Comparison of ENCODE assay signal across 12 cellular contexts in genomic region chr7:77202544-77202976, GRCh38. TPM values are rescaled to one million over a fixed set of nuclear protein-coding genes. Genes with fewer than 3 reads are reported as not detected.
DNase-seq lines count a peak whose midpoint lies in the region; ATAC-seq and TF ChIP-seq lines count a peak whose summit lies in the region.
"Had no signal": no experiment of that assay in that cellular context is flagged by ENCODE, and none has a peak within 500 bp of the region (broad histone marks: within the 10 kb centered on the region; RNA-seq: fewer than 3 reads in every experiment).

No MANE protein-coding gene starts in this region.

- TF ChIP-seq RAD21 in IMR-90 (IDR thresholded peaks at IDR 0.05; ENCODE audit: low read length) = no peak

- H3K27ac Mint-ChIP-seq in activated naive CD4-positive, alpha-beta T cell treated with anti-CD3 and anti-CD28 coated beads, Interleukin-2, amount 50 U/mL, for 72 hours = no peak overlapping the region

- no peaks in the 10 kb centered on the region for H4K20me1 ChIP-seq in IMR-90 (ENCODE audit: insufficient read depth, low read length)

- in situ Hi-C loops in IMR-90 (cut with MboI; ENCODE audit: low sequenced_read_pairs) = no loop called here

- no peaks in the 10 kb centered on the region for H3K27me3 ChIP-seq in IMR-90 (ENCODE audit: control insufficient read depth, insufficient read depth, low read length)
- no peaks in the 10 kb centered on the region for H3K27me3 ChIP-seq in MG63
- H3K27me3 ChIP-seq: neutrophil had no signal

- no peak overlapping the region for H3K4ac ChIP-seq in IMR-90 (ENCODE audit: low read depth, low read length)

- H2BK15ac ChIP-seq in IMR-90 (ENCODE audit: low read depth, low read length) = no peak overlapping the region

- no peak overlapping the region for H2BK20ac ChIP-seq in IMR-90 (ENCODE audit: low read depth, low read length)

- CTCF ChIA-PET in IMR-90 (lab: Yijun Ruan, JAX) = no interaction called here

- no peak overlapping the region for H4K91ac ChIP-seq in IMR-90 (ENCODE audit: insufficient read depth, low read depth, low read length)

- peak; percentile 46 to 67 for ATAC-seq in activated naive CD4-positive, alpha-beta T cell treated with anti-CD3 and anti-CD28 coated beads, Interleukin-2, amount 50 U/mL, for 72 hours
- ATAC-seq in HG02678 (IDR thresholded peaks at IDR 0.05; ENCODE audit: unreplicated experiment) (peak; percentile 93), IMR-90 (ENCODE audit: low read depth) (no peak)

- TF ChIP-seq CTCF in IMR-90 (conservative IDR thresholded peaks at IDR 0.05; ENCODE audit: low read depth, low read length) = no peak

- no peak for TF ChIP-seq POLR2A in IMR-90 (IDR thresholded peaks at IDR 0.05; ENCODE audit: low read depth, low read length)

- H3K4me3 ChIP-seq in IMR-90 (ENCODE audit: insufficient read depth, low read depth, low read length) (no peak overlapping the region), MG63 (no peak overlapping the region)

- no peak overlapping the region for H3K4me2 ChIP-seq in IMR-90 (ENCODE audit: low read depth, low read length)

- H2AK5ac ChIP-seq in IMR-90 (ENCODE audit: low read depth, low read length) = no peak overlapping the region

- dilution Hi-C loops in IMR-90 (cut with HindIII; ENCODE audit: low sequenced_read_pairs, unreplicated experiment) = no loop called here

- H2BK5ac ChIP-seq in IMR-90 (ENCODE audit: low read depth, low read length, poor library complexity, severe bottlenecking) = no peak overlapping the region

- no peak overlapping the region for H2BK120ac ChIP-seq in IMR-90 (ENCODE audit: low read depth, low read length)

- WGBS in IMR-90 (ENCODE audit: extremely low coverage in 2 of 2, insufficient read length in 1 of 2), 2 experiments = no CpG with 5 or more reads among the region's 4 CpGs

- no peak overlapping the region for H3K27ac ChIP-seq in IMR-90 (ENCODE audit: insufficient read depth, low read length)
- H3K27ac ChIP-seq: neutrophil had no signal

- H3K9ac ChIP-seq in IMR-90 (ENCODE audit: low read depth, low read length) = no peak overlapping the region

- intact Hi-C loops in IMR-90 (cut with micrococcal nuclease) (no loop called here), posterior vena cava (cut with DNase I) (no loop called here)

- no peaks in the 10 kb centered on the region for H3K36me3 Mint-ChIP-seq in activated naive CD4-positive, alpha-beta T cell treated with anti-CD3 and anti-CD28 coated beads, Interleukin-2, amount 50 U/mL, for 72 hours

- H3K9me3 Mint-ChIP-seq in activated naive CD4-positive, alpha-beta T cell treated with anti-CD3 and anti-CD28 coated beads, Interleukin-2, amount 50 U/mL, for 72 hours = no peaks in the 10 kb centered on the region

- no peak overlapping the region for H4K5ac ChIP-seq in IMR-90 (ENCODE audit: low read depth, low read length)

- H3K56ac ChIP-seq in IMR-90 (ENCODE audit: extremely low read depth, insufficient read depth, low read length) = no peak overlapping the region

- peak overlapping the region; percentile 31 for H2AK9ac ChIP-seq in IMR-90 (replicated peaks; ENCODE audit: low read depth, low read length, poor library complexity)

- H3K4me1 ChIP-seq in IMR-90 (ENCODE audit: control insufficient read depth, insufficient read depth, low read length) = peaks cover 3% of the 10 kb centered on the region

- no peaks in the 10 kb centered on the region for H3K9me3 ChIP-seq in IMR-90 (ENCODE audit: control insufficient read depth, insufficient read depth, low read length)
- H3K9me3 ChIP-seq in MG63 = no peaks in the 10 kb centered on the region
- H3K9me3 ChIP-seq: neutrophil had no signal

- no peak overlapping the region for H2AFZ ChIP-seq in IMR-90 (replicated peaks; ENCODE audit: low read length, poor library complexity)

- H3K14ac ChIP-seq in IMR-90 (replicated peaks; ENCODE audit: low read depth, low read length) = no peak overlapping the region

- no peak overlapping the region for H4K8ac ChIP-seq in IMR-90 (ENCODE audit: low read depth in 2 of 2, low read length in 2 of 2)

- no peak overlapping the region for H3K23ac ChIP-seq in IMR-90 (ENCODE audit: low read depth, low read length)

- H3K36me3 ChIP-seq in IMR-90 (ENCODE audit: control insufficient read depth, insufficient read depth, low read length) (no peaks in the 10 kb centered on the region), MG63 (no peaks in the 10 kb centered on the region)
- H3K36me3 ChIP-seq: neutrophil had no signal

- no TSS peak for BruUV-seq in IMR-90 (replicated peaks; lab: Mats Ljungman, UMichigan)

- H3K79me1 ChIP-seq in IMR-90 (ENCODE audit: low read depth in 1 of 2, low read length in 2 of 2) = no peaks in the 10 kb centered on the region

- peaks cover 6% of the 10 kb centered on the region for H3K9me1 ChIP-seq in IMR-90 (ENCODE audit: insufficient read depth, low read length)

- POLR2A ChIA-PET in IMR-90 (lab: Charles Lee; ENCODE audit: unreplicated experiment) = no interaction called here

- no peak for DNase-seq in activated naive CD4-positive, alpha-beta T cell treated with anti-CD3 and anti-CD28 coated beads, Interleukin-2, amount 50 U/mL, for 72 hours (ENCODE audit: low spot score in 2 of 2)
- DNase-seq in activated naive CD4-positive, alpha-beta T cell treated with anti-CD3 and anti-CD28 coated beads, Interleukin-2, amount 50 U/mL, for 16 hours = no peak
- DNase-seq in IMR-90 (no peak), activated gamma-delta T cell treated with Interleukin-2 at 50 U/mL for 16 hours (no peak), MG63 (no peak), posterior vena cava (ENCODE audit: low spot score) (no peak), NCI-H82 (lab: John Stamatoyannopoulos, UW) (no peak)
- DNase-seq: ACHN, NCI-H2171 had no signal

- no peak overlapping the region for H3K18ac ChIP-seq in IMR-90 (ENCODE audit: low read depth, low read length)

TF ChIP-seq in IMR-90, 13 proteins besides CTCF, POLR2A, EP300 and RAD21:
- no peak for TF ChIP-seq CHD1 (IDR thresholded peaks at IDR 0.05; ENCODE audit: low read depth, low read length)
- no peak for TF ChIP-seq SMC3 (IDR thresholded peaks at IDR 0.05; ENCODE audit: low read depth, low read length)
- TF ChIP-seq USF2 (IDR thresholded peaks at IDR 0.05; ENCODE audit: low read depth, low read length) = no peak
- no peak for TF ChIP-seq NFE2L2 (IDR thresholded peaks at IDR 0.05; ENCODE audit: low read depth, low read length)
- no peak for TF ChIP-seq ELK1 (IDR thresholded peaks at IDR 0.05; ENCODE audit: borderline replicate concordance, low read depth, low read length)
- TF ChIP-seq MAFK (IDR thresholded peaks at IDR 0.05; ENCODE audit: low read depth, low read length) = no peak
- no peak for TF ChIP-seq RCOR1 (IDR thresholded peaks at IDR 0.05; ENCODE audit: insufficient replicate concordance, low read length)
- no peak for TF ChIP-seq RFX5 (IDR thresholded peaks at IDR 0.05; ENCODE audit: low read depth, low read length)
- no peak for TF ChIP-seq MXI1 (IDR thresholded peaks at IDR 0.05; ENCODE audit: borderline replicate concordance, low read depth, low read length)

RNA-seq across cellular contexts. Expression of gene FGL2, which starts 2.9 kb away (rescaled TPM):
- under 1 TPM in 1 of 2 donors, not detected in 1; 0.14 TPM for total RNA-seq in activated naive CD4-positive, alpha-beta T cell treated with anti-CD3 and anti-CD28 coated beads, Interleukin-2, amount 50 U/mL, for 72 hours
- total RNA-seq in IMR-90 (2012; rRNA removed) = 0.56 and 1.3 TPM in 2 replicates
- polyA plus RNA-seq in IMR-90 (2012; rRNA removed) = 0.32 and 0.47 TPM in 2 replicates
- polyA plus RNA-seq in IMR-90 (2012; cell fraction: cytosol; rRNA removed) = 0.16 and 0.18 TPM in 2 replicates
- 0.10 TPM in 1 of 2 replicates, not detected in the other for polyA plus RNA-seq in IMR-90 (2012; cell fraction: nucleus; rRNA removed; ENCODE audit: low replicate concordance)
- total RNA-seq in MG63 (2014; rRNA removed; shearing (Covaris generic); ENCODE audit: low replicate concordance) = not detected in 2 replicates
- 10 to 100 TPM; 31.9 to 72.6 TPM for total RNA-seq in posterior vena cava
- total RNA-seq: glomerular endothelial cell had no signal

Comparison
In these comparisons a context has a peak if more than half of its experiments do, and no peak if none do; other contexts are left out.
1. RNA of gene FGL2, which starts 2.9 kb away (total RNA-seq): 31.9 to 72.6 TPM in posterior vena cava; 0.56 to 1.3 TPM in IMR-90, 0.14 TPM in activated naive CD4-positive, alpha-beta T cell treated with anti-CD3 and anti-CD28 coated beads, Interleukin-2, amount 50 U/mL, for 72 hours and not detected in MG63; every median in the first group is over 10 times any median in the second.